ENCODE assay signal across 1 cellular context in the genomic region with DNA sequence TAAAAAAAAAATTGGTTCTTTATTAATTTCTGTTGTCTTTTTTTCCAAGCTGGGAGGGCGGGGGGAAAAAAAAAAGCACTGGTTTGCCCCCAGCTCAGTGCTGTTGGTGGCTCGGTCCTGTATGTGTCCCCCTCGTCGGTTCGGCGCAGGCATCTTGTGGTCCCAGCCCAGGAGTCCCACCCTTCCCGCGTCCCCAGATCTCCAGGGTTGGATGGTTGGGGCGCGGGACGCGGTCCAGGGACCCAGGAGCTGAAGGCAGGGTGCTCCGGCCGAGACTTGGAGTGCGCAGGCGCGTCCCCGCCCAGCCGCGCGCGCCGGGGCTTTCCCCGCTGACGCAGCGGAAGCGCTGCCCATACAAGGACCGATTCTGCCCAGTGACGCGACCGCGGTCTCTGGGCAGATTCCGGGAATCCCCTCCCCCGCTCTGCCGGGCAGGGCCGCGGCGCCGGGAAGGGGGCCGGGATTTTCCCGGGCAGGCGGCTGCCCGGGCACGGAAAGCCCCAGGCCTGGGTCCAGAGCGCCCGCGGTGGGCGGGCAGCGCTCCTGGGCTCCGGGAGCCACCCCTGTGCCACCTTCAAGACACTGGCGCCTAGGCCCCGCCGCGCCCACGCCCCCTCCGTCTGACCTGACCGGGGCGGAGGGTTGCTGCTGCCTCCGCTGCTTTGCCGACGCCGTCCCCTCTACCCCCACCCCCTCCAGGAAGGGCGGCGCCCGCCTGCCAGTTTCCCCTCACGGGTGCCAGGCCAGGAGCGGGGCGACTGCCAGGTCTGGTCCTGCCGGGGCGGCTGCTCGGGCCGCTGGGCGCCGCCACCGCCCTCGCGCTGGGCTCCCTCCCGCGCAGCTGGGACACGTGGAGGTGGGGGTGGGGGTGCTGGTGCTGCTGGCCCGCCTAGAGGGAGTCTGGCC.
TF ChIP-seq lines count a peak whose summit lies in the region.

No MANE protein-coding gene starts in this region.

TF ChIP-seq in A549, 52 proteins besides CTCF, POLR2A, EP300 and RAD21 (continued from another document):
- TF ChIP-seq GATA3 (IDR thresholded peaks at IDR 0.05; ENCODE audit: borderline replicate concordance) = peak; percentile 26; the same call in 1 of the 2 replicates
- TF ChIP-seq CBX2 (IDR thresholded peaks at IDR 0.05; ENCODE audit: borderline replicate concordance, low read depth) = no peak
- TF ChIP-seq, protein P1, sequence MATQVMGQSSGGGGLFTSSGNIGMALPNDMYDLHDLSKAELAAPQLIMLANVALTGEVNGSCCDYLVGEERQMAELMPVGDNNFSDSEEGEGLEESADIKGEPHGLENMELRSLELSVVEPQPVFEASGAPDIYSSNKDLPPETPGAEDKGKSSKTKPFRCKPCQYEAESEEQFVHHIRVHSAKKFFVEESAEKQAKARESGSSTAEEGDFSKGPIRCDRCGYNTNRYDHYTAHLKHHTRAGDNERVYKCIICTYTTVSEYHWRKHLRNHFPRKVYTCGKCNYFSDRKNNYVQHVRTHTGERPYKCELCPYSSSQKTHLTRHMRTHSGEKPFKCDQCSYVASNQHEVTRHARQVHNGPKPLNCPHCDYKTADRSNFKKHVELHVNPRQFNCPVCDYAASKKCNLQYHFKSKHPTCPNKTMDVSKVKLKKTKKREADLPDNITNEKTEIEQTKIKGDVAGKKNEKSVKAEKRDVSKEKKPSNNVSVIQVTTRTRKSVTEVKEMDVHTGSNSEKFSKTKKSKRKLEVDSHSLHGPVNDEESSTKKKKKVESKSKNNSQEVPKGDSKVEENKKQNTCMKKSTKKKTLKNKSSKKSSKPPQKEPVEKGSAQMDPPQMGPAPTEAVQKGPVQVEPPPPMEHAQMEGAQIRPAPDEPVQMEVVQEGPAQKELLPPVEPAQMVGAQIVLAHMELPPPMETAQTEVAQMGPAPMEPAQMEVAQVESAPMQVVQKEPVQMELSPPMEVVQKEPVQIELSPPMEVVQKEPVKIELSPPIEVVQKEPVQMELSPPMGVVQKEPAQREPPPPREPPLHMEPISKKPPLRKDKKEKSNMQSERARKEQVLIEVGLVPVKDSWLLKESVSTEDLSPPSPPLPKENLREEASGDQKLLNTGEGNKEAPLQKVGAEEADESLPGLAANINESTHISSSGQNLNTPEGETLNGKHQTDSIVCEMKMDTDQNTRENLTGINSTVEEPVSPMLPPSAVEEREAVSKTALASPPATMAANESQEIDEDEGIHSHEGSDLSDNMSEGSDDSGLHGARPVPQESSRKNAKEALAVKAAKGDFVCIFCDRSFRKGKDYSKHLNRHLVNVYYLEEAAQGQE (IDR thresholded peaks at IDR 0.05) = peak; percentile 35; the same call in 1 of the 2 replicates
- TF ChIP-seq HDAC2 (IDR thresholded peaks at IDR 0.05) = no peak
- peak; percentile 66 for TF ChIP-seq EHF (CRISPR knock-in tag; IDR thresholded peaks at IDR 0.05)
- TF ChIP-seq RCOR1 (IDR thresholded peaks at IDR 0.05; ENCODE audit: low read depth, low read length) = no peak
- TF ChIP-seq CBX8 (IDR thresholded peaks at IDR 0.05) = no peak
- peak; percentile 64 for TF ChIP-seq ZFP36 (IDR thresholded peaks at IDR 0.05; ENCODE audit: borderline replicate concordance, partially characterized antibody)
- no peak for TF ChIP-seq BHLHE40 (IDR thresholded peaks at IDR 0.05; ENCODE audit: low read depth, low read length)
- TF ChIP-seq CHD4 (IDR thresholded peaks at IDR 0.05; ENCODE audit: borderline replicate concordance) = no peak
- no peak for TF ChIP-seq KDM5A (IDR thresholded peaks at IDR 0.05)
- TF ChIP-seq CEBPB (IDR thresholded peaks at IDR 0.05) = no peak
- no peak for TF ChIP-seq MAFK (IDR thresholded peaks at IDR 0.05; ENCODE audit: partially characterized antibody)
- peak; percentile 80 for TF ChIP-seq MYC (IDR thresholded peaks at IDR 0.05; ENCODE audit: borderline replicate concordance, low read length)
- TF ChIP-seq POLR2AphosphoS2 (conservative IDR thresholded peaks at IDR 0.05; ENCODE audit: low read length) = peak; percentile 99
- TF ChIP-seq NPAS2 (CRISPR knock-in tag; IDR thresholded peaks at IDR 0.05; ENCODE audit: borderline replicate concordance) = no peak
- TF ChIP-seq HOXB13 (CRISPR knock-in tag; IDR thresholded peaks at IDR 0.05; ENCODE audit: low read depth) = no peak
- TF ChIP-seq RARB (CRISPR knock-in tag; IDR thresholded peaks at IDR 0.05) = peak; percentile 44; the same call in 1 of the 2 replicates
- no peak for TF ChIP-seq ESRRA (IDR thresholded peaks at IDR 0.05; ENCODE audit: borderline replicate concordance, low read length)
- TF ChIP-seq FOSB (CRISPR knock-in tag; IDR thresholded peaks at IDR 0.05) = peak; percentile 97
- TF ChIP-seq, protein P2, sequence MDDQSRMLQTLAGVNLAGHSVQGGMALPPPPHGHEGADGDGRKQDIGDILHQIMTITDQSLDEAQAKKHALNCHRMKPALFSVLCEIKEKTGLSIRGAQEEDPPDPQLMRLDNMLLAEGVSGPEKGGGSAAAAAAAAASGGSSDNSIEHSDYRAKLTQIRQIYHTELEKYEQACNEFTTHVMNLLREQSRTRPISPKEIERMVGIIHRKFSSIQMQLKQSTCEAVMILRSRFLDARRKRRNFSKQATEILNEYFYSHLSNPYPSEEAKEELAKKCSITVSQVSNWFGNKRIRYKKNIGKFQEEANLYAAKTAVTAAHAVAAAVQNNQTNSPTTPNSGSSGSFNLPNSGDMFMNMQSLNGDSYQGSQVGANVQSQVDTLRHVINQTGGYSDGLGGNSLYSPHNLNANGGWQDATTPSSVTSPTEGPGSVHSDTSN (IDR thresholded peaks at IDR 0.05) = peak; percentile 79
- TF ChIP-seq, protein P3, sequence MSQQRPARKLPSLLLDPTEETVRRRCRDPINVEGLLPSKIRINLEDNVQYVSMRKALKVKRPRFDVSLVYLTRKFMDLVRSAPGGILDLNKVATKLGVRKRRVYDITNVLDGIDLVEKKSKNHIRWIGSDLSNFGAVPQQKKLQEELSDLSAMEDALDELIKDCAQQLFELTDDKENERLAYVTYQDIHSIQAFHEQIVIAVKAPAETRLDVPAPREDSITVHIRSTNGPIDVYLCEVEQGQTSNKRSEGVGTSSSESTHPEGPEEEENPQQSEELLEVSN (IDR thresholded peaks at IDR 0.05; ENCODE audit: borderline replicate concordance, low read depth) = peak; percentile 90
- no peak for TF ChIP-seq SREBF2 (IDR thresholded peaks at IDR 0.05)
- TF ChIP-seq FOSL2 (IDR thresholded peaks at IDR 0.05) = no peak
- peak; percentile 50 for TF ChIP-seq FOSL2 (CRISPR knock-in tag; IDR thresholded peaks at IDR 0.05)
- no peak for TF ChIP-seq ZC3H11A (IDR thresholded peaks at IDR 0.05)
- no peak for TF ChIP-seq HEYL (CRISPR knock-in tag; IDR thresholded peaks at IDR 0.05)
- peak; percentile 97 for TF ChIP-seq HMGXB4 (CRISPR knock-in tag; IDR thresholded peaks at IDR 0.05; ENCODE audit: borderline replicate concordance)
- TF ChIP-seq MAZ (IDR thresholded peaks at IDR 0.05; ENCODE audit: borderline replicate concordance, low read depth, low read length) = peak; percentile 52; the same call in 1 of the 2 replicates
- TF ChIP-seq, protein P4, sequence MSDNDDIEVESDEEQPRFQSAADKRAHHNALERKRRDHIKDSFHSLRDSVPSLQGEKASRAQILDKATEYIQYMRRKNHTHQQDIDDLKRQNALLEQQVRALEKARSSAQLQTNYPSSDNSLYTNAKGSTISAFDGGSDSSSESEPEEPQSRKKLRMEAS (IDR thresholded peaks at IDR 0.05) = peak; percentile 92
- TF ChIP-seq NR3C1 (IDR thresholded peaks at IDR 0.05) = no peak
- TF ChIP-seq HOXA7 (CRISPR knock-in tag; IDR thresholded peaks at IDR 0.05) = peak; percentile 99
- TF ChIP-seq SMC3 (IDR thresholded peaks at IDR 0.05) = peak; percentile 16; the same call in 1 of the 3 replicates
- TF ChIP-seq HOXB5 (CRISPR knock-in tag; IDR thresholded peaks at IDR 0.05) = peak; percentile 70; the same call in 1 of the 2 replicates
- TF ChIP-seq, protein P5, sequence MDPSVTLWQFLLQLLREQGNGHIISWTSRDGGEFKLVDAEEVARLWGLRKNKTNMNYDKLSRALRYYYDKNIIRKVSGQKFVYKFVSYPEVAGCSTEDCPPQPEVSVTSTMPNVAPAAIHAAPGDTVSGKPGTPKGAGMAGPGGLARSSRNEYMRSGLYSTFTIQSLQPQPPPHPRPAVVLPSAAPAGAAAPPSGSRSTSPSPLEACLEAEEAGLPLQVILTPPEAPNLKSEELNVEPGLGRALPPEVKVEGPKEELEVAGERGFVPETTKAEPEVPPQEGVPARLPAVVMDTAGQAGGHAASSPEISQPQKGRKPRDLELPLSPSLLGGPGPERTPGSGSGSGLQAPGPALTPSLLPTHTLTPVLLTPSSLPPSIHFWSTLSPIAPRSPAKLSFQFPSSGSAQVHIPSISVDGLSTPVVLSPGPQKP (IDR thresholded peaks at IDR 0.05; ENCODE audit: low read depth, low read length) = peak; percentile 99
- 0 out of 2 replicates have a peak, but pooled peaks have one; percentile 16 for TF ChIP-seq FOXS1 (CRISPR knock-in tag; IDR thresholded peaks at IDR 0.05)
- TF ChIP-seq USF2 (IDR thresholded peaks at IDR 0.05) = no peak
- peak; percentile 98 for TF ChIP-seq TP53 (CRISPR knock-in tag; IDR thresholded peaks at IDR 0.05)
- peak; percentile 94 to 96; a peak in 4 of 5 replicates for TF ChIP-seq JUN (IDR thresholded peaks at IDR 0.05)
- no peak for TF ChIP-seq RNF2 (IDR thresholded peaks at IDR 0.05; ENCODE audit: borderline replicate concordance, low read depth)
- peak; percentile 72 for TF ChIP-seq CHD2 (IDR thresholded peaks at IDR 0.05; ENCODE audit: low read length, partially characterized antibody)
- TF ChIP-seq KDM1A (IDR thresholded peaks at IDR 0.05; ENCODE audit: low read depth) = no peak
- no peak for TF ChIP-seq PHF8 (IDR thresholded peaks at IDR 0.05; ENCODE audit: borderline replicate concordance, low read depth)
- no peak for TF ChIP-seq EHMT2 (IDR thresholded peaks at IDR 0.05; ENCODE audit: low read depth)
- no peak for TF ChIP-seq HES2 (IDR thresholded peaks at IDR 0.05)
- TF ChIP-seq BCL3 (IDR thresholded peaks at IDR 0.05) = peak; percentile 26; the same call in 2 of the 3 replicates
- TF ChIP-seq JUNB (IDR thresholded peaks at IDR 0.05) = no peak
- peak; percentile 99 for TF ChIP-seq TFCP2L1 (CRISPR knock-in tag; IDR thresholded peaks at IDR 0.05)
- no peak for TF ChIP-seq ZSCAN20 (CRISPR knock-in tag; IDR thresholded peaks at IDR 0.05)
- no peak; the same call in 1 of the 2 replicates for TF ChIP-seq NFE2L2 (conservative IDR thresholded peaks at IDR 0.05; ENCODE audit: low read length)
- TF ChIP-seq, protein P6, sequence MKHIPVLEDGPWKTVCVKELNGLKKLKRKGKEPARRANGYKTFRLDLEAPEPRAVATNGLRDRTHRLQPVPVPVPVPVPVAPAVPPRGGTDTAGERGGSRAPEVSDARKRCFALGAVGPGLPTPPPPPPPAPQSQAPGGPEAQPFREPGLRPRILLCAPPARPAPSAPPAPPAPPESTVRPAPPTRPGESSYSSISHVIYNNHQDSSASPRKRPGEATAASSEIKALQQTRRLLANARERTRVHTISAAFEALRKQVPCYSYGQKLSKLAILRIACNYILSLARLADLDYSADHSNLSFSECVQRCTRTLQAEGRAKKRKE (CRISPR knock-in tag; IDR thresholded peaks at IDR 0.05; ENCODE audit: low read depth) = peak; percentile 43; the same call in 1 of the 2 replicates
